Comparison of ENCODE assay signal across 19 cellular contexts in the genomic region with DNA sequence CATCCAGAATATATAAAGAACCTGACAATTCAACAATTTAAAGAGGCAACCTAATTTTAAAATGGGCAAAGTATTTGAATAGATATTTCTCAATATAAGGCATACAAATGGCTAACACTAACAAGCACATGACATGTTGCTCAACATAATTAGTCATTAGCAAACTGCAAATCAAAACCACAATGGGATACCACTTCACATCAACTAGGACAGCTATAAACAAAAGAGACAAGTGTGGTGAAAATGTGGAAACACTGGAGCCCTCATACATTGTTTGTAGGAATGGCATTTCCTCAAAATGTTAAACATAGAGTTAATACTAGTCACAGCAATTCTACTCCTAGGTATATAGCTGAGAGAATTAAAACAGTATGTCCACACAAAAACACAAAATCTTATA.
DNase-seq lines count a peak whose midpoint lies in the region; ATAC-seq and FAIRE-seq lines count a peak whose summit lies in the region.
"Had no signal": no experiment of that assay in that cellular context is flagged by ENCODE, and none has a peak within 500 bp of the region (broad histone marks: within the 10 kb centered on the region; RNA-seq: fewer than 3 reads in every experiment).

No MANE protein-coding gene starts in this region.

- ATAC-seq in HG03139 (IDR thresholded peaks at IDR 0.05; ENCODE audit: unreplicated experiment): no peak
- ATAC-seq: K562, left lung, SK-N-SH treated with all-trans-retinoic acid at 6 μM for 48 hours had no signal

- DNase-seq in HCEC 1CT (peak; percentile 84), NOMO-1 (lab: John Stamatoyannopoulos, UW; ENCODE audit: unreplicated experiment in 2 of 2) (peak; percentile 73 to 94), renal cortical epithelial cell (ENCODE audit: low read depth) (peak; percentile 94), dermis blood vessel endothelial cell (no peak), NCI-H2029 (lab: John Stamatoyannopoulos, UW) (no peak)
- DNase-seq: activated CD4-positive, alpha-beta T cell treated with anti-CD3 and anti-CD28 coated beads, Interleukin-2, amount 50 U/mL, for 1 hour; activated naive CD4-positive, alpha-beta T cell treated with anti-CD3 and anti-CD28 coated beads, Interleukin-2, amount 10 ng/mL, durations not matched to agents 7 days and 5 days; activated T-cell treated with anti-CD3 and anti-CD28 coated beads for 4 hours; DMS53; left lung; NCI-H1694 treated with DMSO at 0.1 percent for 48 hours; ovary; sigmoid colon; stimulated activated CD4-positive, alpha-beta T cell treated with anti-CD3 and anti-CD28 coated beads, Interleukin-4, amount 100 ng/mL, for 24 hours; stimulated activated CD8-positive, alpha-beta memory T cell treated with anti-CD3 and anti-CD28 coated beads, Interleukin-4, amount 100 ng/mL, for 48 hours had no signal

- FAIRE-seq in colon (lab: Jason Lieb, UNC): peak; percentile 43
- FAIRE-seq: K562 had no signal

Comparison
In these comparisons a context has a peak if more than half of its experiments do, and no peak if none do; other contexts are left out.
1. DNase-seq: peak in HCEC 1CT (single experiment), NOMO-1 (2 of 2) and renal cortical epithelial cell (single experiment); none in dermis blood vessel endothelial cell (single experiment) and NCI-H2029 (single experiment).